23 cellular contexts compared by ENCODE assay signal in genomic region chr3:42110631-42111030, GRCh38.
"Had no signal": no experiment of that assay in that cellular context is flagged by ENCODE, and none has a peak within 500 bp of the region (broad histone marks: within the 10 kb centered on the region; RNA-seq: fewer than 3 reads in every experiment).

No MANE protein-coding gene starts in this region.

- DNase-seq: activated CD4-positive, alpha-beta memory T cell treated with anti-CD3 and anti-CD28 coated beads, Interleukin-2, amount 10 ng/mL, durations not matched to agents 7 days and 5 days; activated CD4-positive, alpha-beta T cell treated with anti-CD3 and anti-CD28 coated beads, Interleukin-2, amount 10 ng/mL, durations not matched to agents 7 days and 5 days; activated naive CD4-positive, alpha-beta T cell treated with anti-CD3 and anti-CD28 coated beads, Interleukin-2, amount 50 U/mL, for 16 hours; activated T-cell treated with anti-CD3 and anti-CD28 coated beads for 4 hours; activated T-cell treated with anti-CD3 and anti-CD28 coated beads, Interleukin-2, amount 50 U/mL, for 48 hours; amygdala; brain microvascular endothelial cell; Kasumi-1; KBM-7; NCI-H146; NCI-H187 treated with DMSO at 0.1 percent for 48 hours; NCI-H2081 treated with DMSO at 0.1 percent for 48 hours; NCI-H2171; NCI-H2227 treated with DMSO at 0.1 percent for 48 hours; NCI-H446 treated with DMSO at 0.1 percent for 48 hours; NCI-H524 treated with DMSO at 0.1 percent for 48 hours; NCI-H748 treated with DMSO at 0.1 percent for 48 hours; SIG-M5; T-helper 17 cell; T-helper 9 cell had no signal

- H3K4me3 ChIP-seq: cardiac muscle cell had no signal

- H3K27ac Mint-ChIP-seq: activated CD4-positive, alpha-beta memory T cell treated with anti-CD3 and anti-CD28 coated beads, Interleukin-2, amount 10 ng/mL, durations not matched to agents 7 days and 5 days; activated CD4-positive, alpha-beta T cell treated with anti-CD3 and anti-CD28 coated beads, Interleukin-2, amount 10 ng/mL, durations not matched to agents 7 days and 5 days; activated T-helper 17 cell treated with anti-CD3 and anti-CD28 coated beads, Interleukin-2, amount 50 U/mL, for 72 hours; T-helper 17 cell; WTC11 had no signal

- H3K27me3 Mint-ChIP-seq: activated CD4-positive, alpha-beta memory T cell treated with anti-CD3 and anti-CD28 coated beads, Interleukin-2, amount 10 ng/mL, durations not matched to agents 7 days and 5 days; activated CD4-positive, alpha-beta T cell treated with anti-CD3 and anti-CD28 coated beads, Interleukin-2, amount 10 ng/mL, durations not matched to agents 7 days and 5 days; activated T-helper 17 cell treated with anti-CD3 and anti-CD28 coated beads, Interleukin-2, amount 50 U/mL, for 72 hours; T-helper 17 cell had no signal

- H3K4me3 Mint-ChIP-seq: activated CD4-positive, alpha-beta memory T cell treated with anti-CD3 and anti-CD28 coated beads, Interleukin-2, amount 10 ng/mL, durations not matched to agents 7 days and 5 days; activated CD4-positive, alpha-beta T cell treated with anti-CD3 and anti-CD28 coated beads, Interleukin-2, amount 10 ng/mL, durations not matched to agents 7 days and 5 days; activated T-helper 17 cell treated with anti-CD3 and anti-CD28 coated beads, Interleukin-2, amount 50 U/mL, for 72 hours; T-helper 17 cell; WTC11 had no signal

- H3K27ac ChIP-seq: brain microvascular endothelial cell, cardiac muscle cell had no signal

- H3K36me3 ChIP-seq: brain microvascular endothelial cell, cardiac muscle cell had no signal

- H3K4me1 Mint-ChIP-seq: activated CD4-positive, alpha-beta memory T cell treated with anti-CD3 and anti-CD28 coated beads, Interleukin-2, amount 10 ng/mL, durations not matched to agents 7 days and 5 days; activated T-helper 17 cell treated with anti-CD3 and anti-CD28 coated beads, Interleukin-2, amount 50 U/mL, for 72 hours; WTC11 had no signal

- H3K27me3 ChIP-seq: brain microvascular endothelial cell, cardiac muscle cell had no signal

- ATAC-seq: activated T-helper 17 cell treated with anti-CD3 and anti-CD28 coated beads, Interleukin-2, amount 50 U/mL, for 72 hours; T-helper 17 cell; WTC11 had no signal

- H3K9me3 Mint-ChIP-seq: activated CD4-positive, alpha-beta memory T cell treated with anti-CD3 and anti-CD28 coated beads, Interleukin-2, amount 10 ng/mL, durations not matched to agents 7 days and 5 days; activated CD4-positive, alpha-beta T cell treated with anti-CD3 and anti-CD28 coated beads, Interleukin-2, amount 10 ng/mL, durations not matched to agents 7 days and 5 days; activated T-helper 17 cell treated with anti-CD3 and anti-CD28 coated beads, Interleukin-2, amount 50 U/mL, for 72 hours had no signal
